Comparison of ENCODE assay signal across 8 cellular contexts in the genomic region with DNA sequence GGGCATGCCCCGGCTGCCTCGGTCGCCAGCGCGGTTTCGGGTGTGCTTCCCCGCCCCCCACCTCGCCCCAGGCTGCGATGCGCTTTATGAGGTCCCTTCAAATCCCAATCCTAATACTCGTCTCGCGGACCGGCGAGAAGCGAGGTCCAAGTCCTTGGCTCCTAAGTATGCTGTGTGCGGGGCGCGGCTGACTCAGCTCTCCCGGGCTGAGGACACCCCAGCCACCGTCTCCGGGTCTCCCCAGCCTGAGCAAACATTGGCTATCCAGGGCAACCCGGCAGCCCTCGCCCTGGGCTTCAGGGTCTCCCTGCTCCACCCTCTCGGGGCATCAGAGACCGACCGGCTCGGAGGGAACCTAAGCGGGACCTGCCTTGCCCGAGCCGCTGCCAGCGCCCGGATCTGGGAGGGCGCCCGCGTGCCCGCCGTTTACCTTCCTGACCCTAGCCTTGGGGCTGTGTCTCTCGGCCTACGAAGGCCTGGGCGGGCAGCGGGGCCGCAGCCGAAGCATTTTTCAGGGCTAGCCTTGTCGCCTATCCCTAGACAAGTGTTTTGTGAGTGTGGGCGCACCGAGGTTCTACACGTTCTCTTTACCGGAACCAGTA. TPM values are rescaled to one million over a fixed set of nuclear protein-coding genes. Genes with fewer than 3 reads are reported as not detected.
DNase-seq lines count a peak whose midpoint lies in the region; ATAC-seq and TF ChIP-seq lines count a peak whose summit lies in the region.

No MANE protein-coding gene starts in this region.

- H3K4me1 Mint-ChIP-seq in IgD-negative memory B cell (peaks cover 26 to 47% (median 43%) of the 10 kb centered on the region in 3 donors), WTC11 (peaks cover 23% of the 10 kb centered on the region)

- intact Hi-C loops in colonic mucosa (cut with DNase I) (loop anchor here (10.0 kb wide), 2 partner anchors 87 to 103 kb away; no protein-coding TSS in a partner anchor), left lung (cut with DNase I) (loop anchor here in 1 of 2 donors (5.0 to 10.0 kb wide), 2 partner anchors 89 to 93 kb away; no protein-coding TSS in a partner anchor)

- H3K36me3 ChIP-seq in ACC112 (ENCODE audit: insufficient read depth, low read length) (no peaks in the 10 kb centered on the region), colonic mucosa (no peaks in the 10 kb centered on the region), left lung (peaks cover 0 to 22% of the 10 kb centered on the region in 2 donors)

- H3K27me3 Mint-ChIP-seq in IgD-negative memory B cell: no peaks in the 10 kb centered on the region
- peaks cover 43% of the 10 kb centered on the region for H3K27me3 Mint-ChIP-seq in WTC11 (ENCODE audit: low read depth)

- H3K4me3 ChIP-seq in ACC112 (ENCODE audit: low read depth, low read length): peak overlapping the region; percentile 90
- peak overlapping the region; percentile 77 for H3K4me3 ChIP-seq in colonic mucosa
- peak overlapping the region; percentile 68 to 90 for H3K4me3 ChIP-seq in left lung

- peak overlapping the region; percentile 79 for H2AFZ ChIP-seq in ACC112 (ENCODE audit: low read length, unreplicated experiment)

- no peaks in the 10 kb centered on the region for H3K27me3 ChIP-seq in ACC112 (ENCODE audit: insufficient read depth, low read length)
- no peaks in the 10 kb centered on the region for H3K27me3 ChIP-seq in colonic mucosa
- H3K27me3 ChIP-seq in left lung: no peaks in the 10 kb centered on the region

- peak; percentile 28 for ATAC-seq in GM18511 (IDR thresholded peaks at IDR 0.05; ENCODE audit: unreplicated experiment)
- peak; percentile 26 for ATAC-seq in WTC11
- peak; percentile 71 for ATAC-seq in left lung

- no peaks in the 10 kb centered on the region for H3K36me3 Mint-ChIP-seq in IgD-negative memory B cell
- no peaks in the 10 kb centered on the region for H3K36me3 Mint-ChIP-seq in WTC11

- no peaks in the 10 kb centered on the region for H3K4me1 ChIP-seq in ACC112 (ENCODE audit: control insufficient read depth, insufficient read depth, low read length, unreplicated experiment)
- no peaks in the 10 kb centered on the region for H3K4me1 ChIP-seq in colonic mucosa
- H3K4me1 ChIP-seq in left lung: peaks cover 29 to 54% of the 10 kb centered on the region in 2 donors

- DNase-seq in WTC11 (ENCODE audit: low spot score) (peak; percentile 50), colonic mucosa (peak; percentile 66), left lung (peak; percentile 64 to 90), mesenteric fat pad (ENCODE audit: low spot score) (no peak)
- DNase-seq in stimulated activated CD8-positive, alpha-beta memory T cell treated with anti-CD3 and anti-CD28 coated beads, Interleukin-15, amount 100 ng/mL, for 24 hours (ENCODE audit: low read depth): peak; percentile 26

- H3K4me3 Mint-ChIP-seq in IgD-negative memory B cell: peak overlapping the region; percentile 90 to 100 (median 98)
- peak overlapping the region; percentile 94 for H3K4me3 Mint-ChIP-seq in WTC11

- H3K9me3 ChIP-seq in colonic mucosa (no peaks in the 10 kb centered on the region), left lung (peaks cover 0 to 4% of the 10 kb centered on the region in 2 donors)

- peak overlapping the region; percentile 88 to 90 for H3K9ac ChIP-seq in colonic mucosa (ENCODE audit: low read depth in 2 of 2, low read length in 2 of 2)

- H3K27ac ChIP-seq in ACC112 (ENCODE audit: low read depth, low read length) (no peak overlapping the region), colonic mucosa (peak overlapping the region; percentile 79), left lung (peak overlapping the region; percentile 85 to 90)

- H3K27ac Mint-ChIP-seq in IgD-negative memory B cell (peak overlapping the region; percentile 86 to 98 (median 98)), WTC11 (no peak overlapping the region)

- H3K9me3 Mint-ChIP-seq in IgD-negative memory B cell (no peaks in the 10 kb centered on the region), WTC11 (peaks cover 2% of the 10 kb centered on the region; the same call in 1 of the 2 replicates)

- POLR2A ChIA-PET in WTC11 (lab: Charles Lee): interaction anchor here (1.0 kb wide), 1 partner anchor 58 kb away, joined by 3 read pairs; no protein-coding TSS in a partner anchor

- TF ChIP-seq CTCF in WTC11 (IDR thresholded peaks at IDR 0.05) (no peak), colonic mucosa (IDR thresholded peaks at IDR 0.05) (no peak), left lung (IDR thresholded peaks at IDR 0.05) (no peak)

- CTCF ChIA-PET in WTC11 (lab: Charles Lee): no interaction called here

- H3K79me2 ChIP-seq in ACC112 (ENCODE audit: control insufficient read depth, insufficient read depth, low read length, unreplicated experiment): no peaks in the 10 kb centered on the region

TF ChIP-seq in WTC11, 78 proteins besides CTCF, POLR2A, EP300 and RAD21 (continues in another document):
- 0 out of 2 replicates have a peak, but pooled peaks have one; percentile 30 for TF ChIP-seq KAT7 (CRISPR knock-in tag; IDR thresholded peaks at IDR 0.05; ENCODE audit: borderline replicate concordance)
- TF ChIP-seq, protein P1, sequence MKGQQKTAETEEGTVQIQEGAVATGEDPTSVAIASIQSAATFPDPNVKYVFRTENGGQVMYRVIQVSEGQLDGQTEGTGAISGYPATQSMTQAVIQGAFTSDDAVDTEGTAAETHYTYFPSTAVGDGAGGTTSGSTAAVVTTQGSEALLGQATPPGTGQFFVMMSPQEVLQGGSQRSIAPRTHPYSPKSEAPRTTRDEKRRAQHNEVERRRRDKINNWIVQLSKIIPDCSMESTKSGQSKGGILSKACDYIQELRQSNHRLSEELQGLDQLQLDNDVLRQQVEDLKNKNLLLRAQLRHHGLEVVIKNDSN (CRISPR knock-in tag; IDR thresholded peaks at IDR 0.05): no peak
- TF ChIP-seq SP1 (CRISPR knock-in tag; conservative IDR thresholded peaks at IDR 0.05): no peak
- TF ChIP-seq ZNF281 (CRISPR knock-in tag; IDR thresholded peaks at IDR 0.05): 0 out of 2 replicates have a peak, but pooled peaks have one; percentile 37
- TF ChIP-seq NFE2L1 (CRISPR knock-in tag; IDR thresholded peaks at IDR 0.05): no peak
- TF ChIP-seq ZNF512 (CRISPR knock-in tag; IDR thresholded peaks at IDR 0.05; ENCODE audit: borderline replicate concordance): no peak
- TF ChIP-seq FOXP4 (CRISPR knock-in tag; IDR thresholded peaks at IDR 0.05): peak; percentile 5; the same call in 1 of the 2 replicates
- 0 out of 2 replicates have a peak, but pooled peaks have one; percentile 30 for TF ChIP-seq MAX (CRISPR knock-in tag; IDR thresholded peaks at IDR 0.05)

RNA-seq across cellular contexts. Expression of gene ITPKB, which starts 1.2 kb away (rescaled TPM):
- polyA plus RNA-seq in IgD-negative memory B cell: 20.4 TPM
- 13.1 to 15.6 TPM (median 13.5 TPM) in 3 replicates for total RNA-seq in WTC11 (2021)
- 10 to 100 TPM; 11.6 to 16.9 TPM for total RNA-seq in colonic mucosa
- total RNA-seq in left lung: 10 to 100 TPM; 25.0 to 34.6 TPM
- 34.9 TPM for total RNA-seq in mesenteric fat pad
